ENCODE assay signal across 8 cellular contexts in genomic region chr9:91734371-91734981, GRCh38.
DNase-seq lines count a peak whose midpoint lies in the region; ATAC-seq, FAIRE-seq and TF ChIP-seq lines count a peak whose summit lies in the region.

No MANE protein-coding gene starts in this region.

- no peak overlapping the region for H3K4me2 ChIP-seq in HCT116 (ENCODE audit: low read length)

- H3K9me3 ChIP-seq in HCT116 (ENCODE audit: control insufficient read depth in 1 of 2, insufficient read depth in 1 of 2, low read depth in 1 of 2, low read length in 2 of 2) (no peaks in the 10 kb centered on the region), right cardiac atrium (ENCODE audit: control insufficient read depth, low read length) (no peaks in the 10 kb centered on the region), small intestine (ENCODE audit: control insufficient read depth, low read depth) (no peaks in the 10 kb centered on the region)

- H3K27ac Mint-ChIP-seq in T-cell, result no peak overlapping the region

- intact Hi-C loops in HCT116 (cut with micrococcal nuclease), result no loop called here
- intact Hi-C loops in right cardiac atrium (cut with DNase I), result no loop called here

- no peak for FAIRE-seq in small intestine (lab: Jason Lieb, UNC)

- no peak overlapping the region for H2AFZ ChIP-seq in HCT116 (ENCODE audit: low read depth, low read length, poor library complexity, severe bottlenecking)

- peaks cover 20 to 24% of the 10 kb centered on the region in 2 donors for H3K27me3 Mint-ChIP-seq in T-cell

- no TSS peak for BruUV-seq in HCT116 (replicated peaks; lab: Mats Ljungman, UMichigan)

- no peaks in the 10 kb centered on the region for H4K20me1 ChIP-seq in HCT116 (ENCODE audit: insufficient read depth)

- no peaks in the 10 kb centered on the region for H3K9me3 Mint-ChIP-seq in T-cell

- DNase-seq in C1 segment of cervical spinal cord (lab: John Stamatoyannopoulos, UW), result peak in 9 of 14 donors; percentile 6 to 53 (median 18)
- DNase-seq in HCT116 (ENCODE audit: low read depth, low spot score), result peak; percentile 27
- DNase-seq in T-cell, result peak in 26 of 34 experiments; percentile 14 to 63 (median 36)
- peak in 38 of 56 donors; percentile 3 to 80 (median 33) for DNase-seq in amygdala (lab: John Stamatoyannopoulos, UW)
- peak; percentile 77 to 94 (median 90) for DNase-seq in right cardiac atrium
- DNase-seq in small intestine, result peak; percentile 36
- no peak for DNase-seq in DMS79 (lab: John Stamatoyannopoulos, UW)

- CTCF ChIA-PET in HCT116 (lab: Charles Lee) (interaction anchor here (0.8 to 1.7 kb wide), 6 partner anchors 16 to 245 kb away, joined by 3 to 9 read pairs (median 3); partner anchors contain the start of gene ROR2), T-cell (lab: Charles Lee) (interaction anchor here in 1 of 2 donors (1.9 kb wide), 1 partner anchor 820 kb away, joined by 4 read pairs; no protein-coding TSS in a partner anchor)

- no peaks in the 10 kb centered on the region for H3K4me1 ChIP-seq in HCT116 (ENCODE audit: control insufficient read depth in 1 of 2, insufficient read depth in 2 of 2, low read length in 2 of 2)
- no peaks in the 10 kb centered on the region for H3K4me1 ChIP-seq in right cardiac atrium (ENCODE audit: control insufficient read depth, insufficient read depth, low read length)
- no peaks in the 10 kb centered on the region for H3K4me1 ChIP-seq in small intestine (ENCODE audit: control insufficient read depth in 2 of 2, insufficient read depth in 1 of 2, low read depth in 1 of 2, low read length in 1 of 2)

- POLR2A ChIA-PET in HCT116 (lab: Charles Lee), result no interaction called here
- POLR2A ChIA-PET in T-cell (lab: Charles Lee), result interaction anchor here in 1 of 2 donors (0.6 kb wide), 1 partner anchor 172 kb away, joined by 3 read pairs; no protein-coding TSS in a partner anchor

- H3K27me3 ChIP-seq in HCT116 (ENCODE audit: insufficient read depth, low read length) (no peaks in the 10 kb centered on the region), right cardiac atrium (ENCODE audit: control insufficient read depth, insufficient read depth) (no peaks in the 10 kb centered on the region), small intestine (ENCODE audit: control insufficient read depth in 2 of 2, insufficient read depth in 2 of 2, low read length in 2 of 2) (no peaks in the 10 kb centered on the region)

- H3K79me2 ChIP-seq in HCT116 (ENCODE audit: insufficient read depth, low read length), result no peaks in the 10 kb centered on the region

- H3K9me2 ChIP-seq in HCT116 (ENCODE audit: insufficient read depth), result no peaks in the 10 kb centered on the region

- RAD21 ChIA-PET in HCT116 (lab: Charles Lee; ENCODE audit: low non-redundant PET in 1 of 2, low total read pairs in 2 of 2, uncharacterized antibody in 2 of 2, unreplicated experiment in 2 of 2), result no interaction called here

- no peaks in the 10 kb centered on the region for H3K4me1 Mint-ChIP-seq in T-cell

- no peak for TF ChIP-seq POLR2A in HCT116 (IDR thresholded peaks at IDR 0.05; ENCODE audit: borderline replicate concordance, extremely low read depth, insufficient read depth, insufficient read length)

- TF ChIP-seq CTCF in HCT116 (IDR thresholded peaks at IDR 0.05 in 2 of 3, conservative IDR thresholded peaks at IDR 0.05 in 1 of 3; ENCODE audit: borderline replicate concordance in 1 of 3, insufficient read depth in 1 of 3, low read depth in 2 of 3, low read length in 2 of 3), result peak; percentile 54 to 99 (median 97)

- H3K4me3 ChIP-seq in HCT116 (replicated peaks in 1 of 2; ENCODE audit: low read depth in 1 of 2, low read length in 2 of 2) (no peak overlapping the region), right cardiac atrium (ENCODE audit: low read length) (no peak overlapping the region), small intestine (ENCODE audit: low read depth in 1 of 2, low read length in 2 of 2) (no peak overlapping the region)

- H3K27ac ChIP-seq in HCT116 (ENCODE audit: low read depth, low read length) (no peak overlapping the region), right cardiac atrium (ENCODE audit: low read length) (no peak overlapping the region), small intestine (ENCODE audit: low read depth in 1 of 2, low read length in 1 of 2) (no peak overlapping the region)

- no peak overlapping the region for H3K9ac ChIP-seq in HCT116 (ENCODE audit: low read length)

- ATAC-seq in HCT116 (peak; percentile 92), T-cell (replicated peaks in 1 of 4) (peak in 3 of 4 experiments; percentile 36 to 43 (median 42)), right cardiac atrium (peak; percentile 53 to 72), GM21528 (IDR thresholded peaks at IDR 0.05; ENCODE audit: low FRiP score, unreplicated experiment) (no peak)

- no peaks in the 10 kb centered on the region for H3K36me3 Mint-ChIP-seq in T-cell

- H3K4me3 Mint-ChIP-seq in T-cell, result no peak overlapping the region

- WGBS in right cardiac atrium, result 45% methylated on average over 14 of the region's 14 CpGs
- WGBS in small intestine, 3 donors, result 33 to 41% (median 40%) methylated on average over 14 of the region's 14 CpGs

- no peaks in the 10 kb centered on the region for H3K36me3 ChIP-seq in HCT116 (ENCODE audit: control insufficient read depth in 1 of 2, insufficient read depth in 2 of 2, low read length in 2 of 2)
- no peaks in the 10 kb centered on the region for H3K36me3 ChIP-seq in small intestine (ENCODE audit: control insufficient read depth in 2 of 2, insufficient read depth in 2 of 2, low read length in 2 of 2)

- peak; percentile 57 for TF ChIP-seq RAD21 in HCT116 (IDR thresholded peaks at IDR 0.05; ENCODE audit: low read depth)

TF ChIP-seq in HCT116, 20 proteins besides CTCF, POLR2A, EP300 and RAD21:
- TF ChIP-seq ELF1 (IDR thresholded peaks at IDR 0.05; ENCODE audit: borderline replicate concordance, low read depth) (no peak), REST (IDR thresholded peaks at IDR 0.05; ENCODE audit: low read depth) (no peak), SRF (IDR thresholded peaks at IDR 0.05; ENCODE audit: low read depth) (no peak), CBX3 (IDR thresholded peaks at IDR 0.05; ENCODE audit: low read depth) (no peak), TCF7L2 (IDR thresholded peaks at IDR 0.05; ENCODE audit: borderline replicate concordance, extremely low read depth, insufficient read depth, insufficient read length) (no peak), EGR1 (IDR thresholded peaks at IDR 0.05; ENCODE audit: low read depth) (no peak), CEBPB (IDR thresholded peaks at IDR 0.05; ENCODE audit: low read depth) (no peak), EZH2phosphoT487 (IDR thresholded peaks at IDR 0.05; ENCODE audit: borderline replicate concordance) (no peak), SP1 (IDR thresholded peaks at IDR 0.05; ENCODE audit: low read depth) (no peak), FOSL1 (IDR thresholded peaks at IDR 0.05; ENCODE audit: low read depth) (no peak)
TF ChIP-seq in HCT116: peak in this region for 0.
